9 cellular contexts compared by ENCODE assay signal in genomic region chr15:100111103-100112060, GRCh38.
DNase-seq lines count a peak whose midpoint lies in the region; ATAC-seq and TF ChIP-seq lines count a peak whose summit lies in the region.
"Had no signal": no experiment of that assay in that cellular context is flagged by ENCODE, and none has a peak within 500 bp of the region (broad histone marks: within the 10 kb centered on the region; RNA-seq: fewer than 3 reads in every experiment).

No MANE protein-coding gene starts in this region.

- no peaks in the 10 kb centered on the region for H3K9me3 ChIP-seq in H9 (ENCODE audit: control insufficient read depth, low read depth, low read length)
- H3K9me3 ChIP-seq: body of pancreas had no signal

- H4K20me1 ChIP-seq in H9 (ENCODE audit: control insufficient read depth, insufficient read depth, insufficient read length), result no peaks in the 10 kb centered on the region

- H3K23me2 ChIP-seq in H9 (ENCODE audit: insufficient read length, low read depth, low read length, poor library complexity, severe bottlenecking), result no peaks in the 10 kb centered on the region

- no peak overlapping the region for H3K14ac ChIP-seq in H9 (ENCODE audit: insufficient read depth, low read length)

- no peak overlapping the region for H3K56ac ChIP-seq in H9 (ENCODE audit: insufficient read length, low read depth, low read length)

- no peak overlapping the region for H2BK20ac ChIP-seq in H9 (ENCODE audit: low read depth, low read length, poor library complexity, severe bottlenecking)

- no peak overlapping the region for H2BK12ac ChIP-seq in H9 (ENCODE audit: insufficient read length, low read depth, low read length)

- H3K9ac ChIP-seq in H9 (ENCODE audit: extremely low read depth, insufficient read length, low read length), result no peak overlapping the region

- no peaks in the 10 kb centered on the region for H3K36me3 Mint-ChIP-seq in activated T-cell treated with anti-CD3 and anti-CD28 coated beads, Interleukin-2, amount 50 U/mL, for 72 hours (ENCODE audit: insufficient read depth in 2 of 2)
- H3K36me3 Mint-ChIP-seq in immature natural killer cell (no peaks in the 10 kb centered on the region), H9 (ENCODE audit: insufficient read depth in 1 of 3, low read depth in 3 of 3) (no peaks in the 10 kb centered on the region)

- H3K18ac ChIP-seq in H9 (ENCODE audit: insufficient read length, low read depth, low read length), result no peak overlapping the region

- H3K27ac Mint-ChIP-seq in activated T-cell treated with anti-CD3 and anti-CD28 coated beads, Interleukin-2, amount 50 U/mL, for 72 hours, result peak overlapping the region; percentile 96
- H3K27ac Mint-ChIP-seq in immature natural killer cell (peak overlapping the region in 1 of 6 donors; percentile 40), H9 (0 out of 7 replicates have a peak overlapping the region, but pooled peaks of 1 of the 3 experiments have one; percentile 65)

- no peaks in the 10 kb centered on the region for H3K79me1 ChIP-seq in H9 (ENCODE audit: insufficient read depth, low read depth, low read length, poor library complexity, severe bottlenecking)

- no peak overlapping the region for H2BK15ac ChIP-seq in H9 (ENCODE audit: low read depth, low read length)

- no peak overlapping the region for H3K23ac ChIP-seq in H9 (ENCODE audit: insufficient read length, low read depth, low read length)

- peaks cover 46% of the 10 kb centered on the region for H3K4me1 Mint-ChIP-seq in activated T-cell treated with anti-CD3 and anti-CD28 coated beads, Interleukin-2, amount 50 U/mL, for 72 hours (ENCODE audit: low read depth)
- peaks cover 5 to 9% of the 10 kb centered on the region in 2 donors for H3K4me1 Mint-ChIP-seq in immature natural killer cell
- peaks cover 10 to 18% of the 10 kb centered on the region in 2 experiments for H3K4me1 Mint-ChIP-seq in H9

- no peak overlapping the region for H2BK5ac ChIP-seq in H9 (ENCODE audit: insufficient read length, low read length)

- no peaks in the 10 kb centered on the region for H3K27me3 Mint-ChIP-seq in activated T-cell treated with anti-CD3 and anti-CD28 coated beads, Interleukin-2, amount 50 U/mL, for 72 hours (ENCODE audit: low read depth)
- peaks cover 2 to 8% (median 4%) of the 10 kb centered on the region in 3 donors for H3K27me3 Mint-ChIP-seq in immature natural killer cell (ENCODE audit: low read depth in 3 of 3)
- H3K27me3 Mint-ChIP-seq in H9 (ENCODE audit: low read depth), result peaks cover 4% of the 10 kb centered on the region; the same call in 1 of the 2 replicates

- DNase-seq in COLO829 (ENCODE audit: low spot score) (peak; percentile 83), NCI-H1436 treated with DMSO at 0.1 percent for 48 hours (lab: John Stamatoyannopoulos, UW) (peak; percentile 56), immature natural killer cell (no peak), H9 (no peak), NCI-H2107 treated with DMSO at 0.1 percent for 48 hours (lab: John Stamatoyannopoulos, UW; ENCODE audit: unreplicated experiment) (no peak)
- DNase-seq in activated T-cell treated with anti-CD3 and anti-CD28 coated beads, Interleukin-2, amount 50 U/mL, for 72 hours, result peak; percentile 62 to 68
- peak; percentile 44 for DNase-seq in stimulated activated CD4-positive, alpha-beta T cell treated with anti-CD3 and anti-CD28 coated beads, Interleukin-4, amount 100 ng/mL, for 24 hours

- no CpG with 5 or more reads among the region's 15 CpGs for WGBS in H9 (ENCODE audit: extremely low coverage, insufficient read length, low lambda C conversion rate)

- no peak overlapping the region for H3T11ph ChIP-seq in H9 (ENCODE audit: low read length)

- TF ChIP-seq CTCF in H9 (conservative IDR thresholded peaks at IDR 0.05), result no peak

- H2AFZ ChIP-seq in H9 (ENCODE audit: low read length), result no peak overlapping the region

- no peak overlapping the region for H3K4ac ChIP-seq in H9 (ENCODE audit: low read depth, low read length)

- no peak overlapping the region for H3K27ac ChIP-seq in H9 (ENCODE audit: insufficient read length, low read depth, low read length)

- H2AK5ac ChIP-seq in H9 (ENCODE audit: insufficient read length, low read length), result no peak overlapping the region

- no peak overlapping the region for H4K8ac ChIP-seq in H9 (replicated peaks; ENCODE audit: insufficient read length, low read depth, low read length)

- no peaks in the 10 kb centered on the region for H3K27me3 ChIP-seq in H9 (ENCODE audit: insufficient read depth, low read length)
- H3K27me3 ChIP-seq: body of pancreas had no signal

- H3K4me1 ChIP-seq in H9 (ENCODE audit: insufficient read depth, low read length), result no peaks in the 10 kb centered on the region

- no peak overlapping the region for H4K91ac ChIP-seq in H9 (ENCODE audit: insufficient read length, low read depth, low read length)

- no peak overlapping the region for H3K4me2 ChIP-seq in H9 (ENCODE audit: insufficient read depth, insufficient read length, low read length)

- H4K5ac ChIP-seq in H9 (ENCODE audit: insufficient read length, low read depth, low read length), result no peak overlapping the region

- peak; percentile 91 to 92 for ATAC-seq in activated T-cell treated with anti-CD3 and anti-CD28 coated beads, Interleukin-2, amount 50 U/mL, for 72 hours (replicated peaks in 1 of 2)
- no peak for ATAC-seq in HG02623 (IDR thresholded peaks at IDR 0.05; ENCODE audit: unreplicated experiment)
- ATAC-seq: body of pancreas had no signal

- no peaks in the 10 kb centered on the region for H3K79me2 ChIP-seq in H9 (ENCODE audit: insufficient read depth, low read length)

- H3K4me3 Mint-ChIP-seq in activated T-cell treated with anti-CD3 and anti-CD28 coated beads, Interleukin-2, amount 50 U/mL, for 72 hours, result peak overlapping the region; percentile 54 to 66
- peak overlapping the region in 3 of 5 donors; percentile 11 to 30 (median 21) for H3K4me3 Mint-ChIP-seq in immature natural killer cell
- H3K4me3 Mint-ChIP-seq in H9, result no peak overlapping the region

- H2BK120ac ChIP-seq in H9 (ENCODE audit: low read depth, low read length, poor library complexity, severe bottlenecking), result no peak overlapping the region

- H3K9me3 Mint-ChIP-seq in activated T-cell treated with anti-CD3 and anti-CD28 coated beads, Interleukin-2, amount 50 U/mL, for 72 hours, result no peaks in the 10 kb centered on the region
- H3K9me3 Mint-ChIP-seq in immature natural killer cell (no peaks in the 10 kb centered on the region), H9 (no peaks in the 10 kb centered on the region)

Comparison
In these comparisons a context has a peak if more than half of its experiments do, and no peak if none do; other contexts are left out.
1. DNase-seq: peak in COLO829 (single experiment), NCI-H1436 treated with DMSO at 0.1 percent for 48 hours (single experiment), activated T-cell treated with anti-CD3 and anti-CD28 coated beads, Interleukin-2, amount 50 U/mL, for 72 hours (2 of 2) and stimulated activated CD4-positive, alpha-beta T cell treated with anti-CD3 and anti-CD28 coated beads, Interleukin-4, amount 100 ng/mL, for 24 hours (single experiment); none in immature natural killer cell (0 of 3), H9 (single experiment) and NCI-H2107 treated with DMSO at 0.1 percent for 48 hours (single experiment).
2. H3K4me3 Mint-ChIP-seq: peak in activated T-cell treated with anti-CD3 and anti-CD28 coated beads, Interleukin-2, amount 50 U/mL, for 72 hours (2 of 2) and immature natural killer cell (3 of 5); none in H9 (0 of 2).